13 cellular contexts compared by ENCODE assay signal in genomic region chr7:77074786-77075396, GRCh38. TPM values are rescaled to one million over a fixed set of nuclear protein-coding genes. Genes with fewer than 3 reads are reported as not detected.
A peak's percentile ranks its signal among the peaks of the same experiment; 100 is the strongest.
DNase-seq lines count a peak whose midpoint lies in the region; FAIRE-seq and TF ChIP-seq lines count a peak whose summit lies in the region.
"Not testable (repeated sequence)": the region's sequence is repeated elsewhere in the genome, so short reads cannot be mapped to it uniquely, and the experiment has no call there.
"Had no signal": no experiment of that assay in that cellular context is flagged by ENCODE, and none has a peak within 500 bp of the region (broad histone marks: within the 10 kb centered on the region; RNA-seq: fewer than 3 reads in every experiment).

No MANE protein-coding gene starts in this region.

- H3K4me1 ChIP-seq in ACC112 (ENCODE audit: control insufficient read depth, insufficient read depth, low read length, unreplicated experiment); keratinocyte (ENCODE audit: control insufficient read depth, extremely low read depth, insufficient read depth, low read length): not testable (repeated sequence)

- H3K4me2 ChIP-seq in keratinocyte (ENCODE audit: control insufficient read depth, extremely low read depth, insufficient read depth, low read depth, low read length): not testable (repeated sequence)

- not testable (repeated sequence) for H3K79me2 ChIP-seq in ACC112 (ENCODE audit: control insufficient read depth, insufficient read depth, low read length, unreplicated experiment); keratinocyte (ENCODE audit: control insufficient read depth, insufficient read depth, low read length)

- H2AFZ ChIP-seq in ACC112 (ENCODE audit: low read length, unreplicated experiment); keratinocyte (ENCODE audit: control insufficient read depth, low read length): not testable (repeated sequence)

- TF ChIP-seq CTCF in brain microvascular endothelial cell (IDR thresholded peaks at IDR 0.05; ENCODE audit: low read depth, low read length, missing control alignments); epithelial cell of esophagus (IDR thresholded peaks at IDR 0.05; ENCODE audit: insufficient read depth, low read depth, low read length, missing control alignments); fibroblast of pulmonary artery (IDR thresholded peaks at IDR 0.05; ENCODE audit: low read length, missing control alignments); keratinocyte (optimal IDR thresholded peaks at IDR 0.05 in 1 of 3, IDR thresholded peaks at IDR 0.05 in 1 of 3, conservative IDR thresholded peaks at IDR 0.05 in 1 of 3; ENCODE audit: extremely low read depth in 1 of 3, insufficient read depth in 2 of 3, low read length in 3 of 3): not testable (repeated sequence)

- H3K9ac ChIP-seq in keratinocyte (ENCODE audit: control insufficient read depth, extremely low read depth, insufficient read depth, low read length): not testable (repeated sequence)

- peak overlapping the region; percentile 51 for H3K27ac ChIP-seq in ACC112 (ENCODE audit: low read depth, low read length)
- not testable (repeated sequence) for H3K27ac ChIP-seq in brain microvascular endothelial cell; keratinocyte (ENCODE audit: control insufficient read depth, insufficient read depth, low read length)

- not testable (repeated sequence) for H3K27me3 ChIP-seq in ACC112 (ENCODE audit: insufficient read depth, low read length); brain microvascular endothelial cell (replicated peaks); keratinocyte (ENCODE audit: control insufficient read depth, extremely low read depth, insufficient read depth, low read length)

- in situ Hi-C loops in brain microvascular endothelial cell (cut with HindIII; ENCODE audit: low pct_ligation_motif_present, low sequenced_read_pairs): not testable (repeated sequence)

- not testable (repeated sequence) for H4K20me1 ChIP-seq in keratinocyte (ENCODE audit: control insufficient read depth, extremely low read depth, insufficient read depth, low read length)

- peak; percentile 5 for FAIRE-seq in keratinocyte (lab: Jason Lieb, UNC)

- H3K4me3 ChIP-seq in ACC112 (ENCODE audit: low read depth, low read length); brain microvascular endothelial cell (ENCODE audit: low read depth, low read length); epithelial cell of esophagus (ENCODE audit: low read length); fibroblast of pulmonary artery (replicated peaks; ENCODE audit: low read depth, low read length); keratinocyte (ENCODE audit: control insufficient read depth in 2 of 3, extremely low read depth in 1 of 3, insufficient read depth in 2 of 3, low read depth in 1 of 3, low read length in 3 of 3): not testable (repeated sequence)

- not testable (repeated sequence) for H3K36me3 ChIP-seq in ACC112 (ENCODE audit: insufficient read depth, low read length); brain microvascular endothelial cell (replicated peaks); keratinocyte (ENCODE audit: control insufficient read depth in 2 of 2, extremely low read depth in 1 of 2, insufficient read depth in 2 of 2, low read length in 2 of 2)

- not testable (repeated sequence) for H3K9me1 ChIP-seq in keratinocyte (ENCODE audit: control insufficient read depth, extremely low read depth, insufficient read depth, low read length)

- not testable (repeated sequence) for H3K9me3 ChIP-seq in keratinocyte (ENCODE audit: control insufficient read depth, low read depth, low read length)

- DNase-seq in GM04504 (ENCODE audit: low read depth): peak; percentile 1
- peak; percentile 31 for DNase-seq in HT1080 (ENCODE audit: low read depth)
- DNase-seq in amniotic epithelial cell (ENCODE audit: low read depth): peak; percentile 29
- peak; percentile 4 for DNase-seq in brain microvascular endothelial cell
- DNase-seq in epithelial cell of esophagus (ENCODE audit: low read depth): peak; percentile 4
- DNase-seq in fibroblast of pulmonary artery (ENCODE audit: low read depth): peak; percentile 41
- DNase-seq in keratinocyte (ENCODE audit: low read depth, low spot score): not testable (repeated sequence)

- dilution Hi-C loops in keratinocyte (cut with MboI; ENCODE audit: extremely low pct_ligation_motif_present, low sequenced_read_pairs): not testable (repeated sequence)

RNA-seq across cellular contexts. Expression of gene SPDYE18, which starts 12.5 kb away (rescaled TPM):
- not detected in 2 replicates for total RNA-seq in HT1080 (2014; rRNA removed; shearing (Covaris generic))
- polyA plus RNA-seq in HT1080 (2015; cell fraction: cytosol; rRNA removed): 0.16 and 0.18 TPM in 2 replicates
- polyA plus RNA-seq in HT1080 (2015; cell fraction: nucleus; rRNA removed): 2.1 TPM in 1 of 2 replicates, not detected in the other
- polyA plus RNA-seq in keratinocyte: 0.08 TPM in 1 of 3 replicates, not detected in the others
- polyA plus RNA-seq in keratinocyte (2011; ENCODE audit: low read depth): not detected
- not detected in 2 replicates for polyA plus RNA-seq in keratinocyte (2011; cell fraction: cytosol; rRNA removed)
- polyA plus RNA-seq in keratinocyte (2011; cell fraction: nucleus; rRNA removed): not detected in 2 replicates
- not detected in 2 replicates for polyA plus RNA-seq in keratinocyte (2012; ENCODE audit: low replicate concordance)
- polyA minus RNA-seq in keratinocyte: not detected in 3 replicates
- polyA minus RNA-seq in keratinocyte (2011; cell fraction: cytosol; rRNA and poly(A)+ RNA removed): not detected
- not detected in 2 replicates for polyA minus RNA-seq in keratinocyte (2011; cell fraction: nucleus; rRNA and poly(A)+ RNA removed)
- total RNA-seq: H1 had no signal
- polyA plus RNA-seq: H1 had no signal

RNA-seq across cellular contexts. Expression of gene SPDYE17, which starts 42.7 kb away (rescaled TPM):
- not detected in 2 replicates for total RNA-seq in HT1080 (2014; rRNA removed; shearing (Covaris generic))
- not detected in 2 replicates for polyA plus RNA-seq in HT1080 (2015; cell fraction: cytosol; rRNA removed)
- polyA plus RNA-seq in HT1080 (2015; cell fraction: nucleus; rRNA removed): not detected in 2 replicates
- polyA plus RNA-seq in keratinocyte: not detected in 3 replicates
- not detected for polyA plus RNA-seq in keratinocyte (2011; ENCODE audit: low read depth)
- not detected in 2 replicates for polyA plus RNA-seq in keratinocyte (2011; cell fraction: cytosol; rRNA removed)
- not detected in 2 replicates for polyA plus RNA-seq in keratinocyte (2011; cell fraction: nucleus; rRNA removed)
- not detected in 2 replicates for polyA plus RNA-seq in keratinocyte (2012; ENCODE audit: low replicate concordance)
- not detected in 3 replicates for polyA minus RNA-seq in keratinocyte
- polyA minus RNA-seq in keratinocyte (2011; cell fraction: cytosol; rRNA and poly(A)+ RNA removed): not detected
- polyA minus RNA-seq in keratinocyte (2011; cell fraction: nucleus; rRNA and poly(A)+ RNA removed): not detected in 2 replicates
- total RNA-seq: Calu3, H1, MCF 10A, OCI-LY7 had no signal
- polyA plus RNA-seq: BJ, H1 had no signal

RNA-seq across cellular contexts. Expression of gene CCDC146, which starts 47.5 kb away (rescaled TPM):
- 0.40 and 0.42 TPM in 2 replicates for total RNA-seq in HT1080 (2014; rRNA removed; shearing (Covaris generic))
- polyA plus RNA-seq in HT1080 (2015; cell fraction: cytosol; rRNA removed): 0.13 and 0.54 TPM in 2 replicates
- 1.1 and 2.2 TPM in 2 replicates for polyA plus RNA-seq in HT1080 (2015; cell fraction: nucleus; rRNA removed)
- 3.0 to 5.7 TPM (median 5.2 TPM) in 3 replicates for polyA plus RNA-seq in keratinocyte
- polyA plus RNA-seq in keratinocyte (2011; ENCODE audit: low read depth): 20.4 TPM
- polyA plus RNA-seq in keratinocyte (2011; cell fraction: cytosol; rRNA removed): 1.7 and 2.6 TPM in 2 replicates
- 19.9 and 20.4 TPM in 2 replicates for polyA plus RNA-seq in keratinocyte (2011; cell fraction: nucleus; rRNA removed)
- 1.3 and 8.8 TPM in 2 replicates for polyA plus RNA-seq in keratinocyte (2012; ENCODE audit: low replicate concordance)
- polyA minus RNA-seq in keratinocyte: 0.26 to 6.6 TPM (median 2.5 TPM) in 3 replicates
- not detected for polyA minus RNA-seq in keratinocyte (2011; cell fraction: cytosol; rRNA and poly(A)+ RNA removed)
- polyA minus RNA-seq in keratinocyte (2011; cell fraction: nucleus; rRNA and poly(A)+ RNA removed): 4.2 and 9.8 TPM in 2 replicates
